Comparison of ENCODE assay signal across 32 cellular contexts in genomic region chr19:16623576-16623975, GRCh38. TPM values are rescaled to one million over a fixed set of nuclear protein-coding genes. Genes with fewer than 3 reads are reported as not detected.
DNase-seq lines count a peak whose midpoint lies in the region; ATAC-seq and TF ChIP-seq lines count a peak whose summit lies in the region.
"Had no signal": no experiment of that assay in that cellular context is flagged by ENCODE, and none has a peak within 500 bp of the region (broad histone marks: within the 10 kb centered on the region; RNA-seq: fewer than 3 reads in every experiment).

No MANE protein-coding gene starts in this region.

- TF ChIP-seq CTCF in type B pancreatic cell (conservative IDR thresholded peaks at IDR 0.05) (no peak), heart right ventricle (IDR thresholded peaks at IDR 0.05) (no peak)

- no peak overlapping the region for H3K4me3 Mint-ChIP-seq in T-helper 1 cell treated with Interleukin-12 subunit alpha and Interleukin-12 subunit beta and Interleukin-4 antibody, amounts not matched to agents 30 μg/mL and 1 μg/mL, for 36 hours
- H3K4me3 Mint-ChIP-seq in activated T-helper 17 cell treated with anti-CD3 and anti-CD28 coated beads, Interleukin-2, amount 50 U/mL, for 72 hours, result no peak overlapping the region
- no peak overlapping the region for H3K4me3 Mint-ChIP-seq in type B pancreatic cell
- H3K4me3 Mint-ChIP-seq in naive thymus-derived CD4-positive, alpha-beta T cell, result no peak overlapping the region
- H3K4me3 Mint-ChIP-seq: activated naive CD8-positive, alpha-beta T cell treated with anti-CD3 and anti-CD28 coated beads, Interleukin-2, amount 10 ng/mL, durations not matched to agents 7 days and 5 days; nephron; stimulated activated effector memory CD8-positive, alpha-beta T cell treated with anti-CD3 and anti-CD28 coated beads, Interleukin-12 subunit alpha, Interleukin-12 subunit beta, amount 100 ng/mL, for 72 hours had no signal

- CTCF ChIA-PET in naive thymus-derived CD4-positive, alpha-beta T cell (lab: Charles Lee), result no interaction called here

- H2AFZ ChIP-seq in Karpas-422 (ENCODE audit: low read length), result no peak overlapping the region

- H3K27ac Mint-ChIP-seq in T-helper 1 cell treated with Interleukin-12 subunit alpha and Interleukin-12 subunit beta and Interleukin-4 antibody, amounts not matched to agents 30 μg/mL and 1 μg/mL, for 36 hours, result peak overlapping the region; percentile 36
- H3K27ac Mint-ChIP-seq in activated T-helper 17 cell treated with anti-CD3 and anti-CD28 coated beads, Interleukin-2, amount 50 U/mL, for 72 hours, result peak overlapping the region; percentile 17
- H3K27ac Mint-ChIP-seq in type B pancreatic cell, result peak overlapping the region; percentile 32
- H3K27ac Mint-ChIP-seq in naive thymus-derived CD4-positive, alpha-beta T cell, result peak overlapping the region in 2 of 9 donors; percentile 49 to 70
- H3K27ac Mint-ChIP-seq: activated naive CD8-positive, alpha-beta T cell treated with anti-CD3 and anti-CD28 coated beads, Interleukin-2, amount 10 ng/mL, durations not matched to agents 7 days and 5 days; nephron had no signal

- peaks cover 69% of the 10 kb centered on the region for H4K20me1 ChIP-seq in Karpas-422 (ENCODE audit: insufficient read depth, low read depth, low read length)

- H3K9me3 ChIP-seq in Karpas-422 (ENCODE audit: low read length), result no peaks in the 10 kb centered on the region
- no peaks in the 10 kb centered on the region for H3K9me3 ChIP-seq in naive thymus-derived CD4-positive, alpha-beta T cell (ENCODE audit: control insufficient read depth in 2 of 3, low read length in 3 of 3)
- no peaks in the 10 kb centered on the region for H3K9me3 ChIP-seq in heart right ventricle
- H3K9me3 ChIP-seq: colonic mucosa, ovary had no signal

- no peak for DNase-seq in T-helper 1 cell
- peak; percentile 81 for DNase-seq in Karpas-422
- no peak for DNase-seq in type B pancreatic cell (ENCODE audit: extremely low spot score, unreplicated experiment)
- DNase-seq in naive thymus-derived CD4-positive, alpha-beta T cell, result no peak
- no peak for DNase-seq in heart right ventricle
- DNase-seq: activated CD4-positive, alpha-beta T cell treated with anti-CD3 and anti-CD28 coated beads for 4 hours; activated effector memory CD4-positive, alpha-beta T cell treated with anti-CD3 and anti-CD28 coated beads, Interleukin-2, amount 50 U/mL, for 16 hours; activated naive CD8-positive, alpha-beta T cell treated with anti-CD3 and anti-CD28 coated beads, Interleukin-2, amount 10 ng/mL, durations not matched to agents 7 days and 5 days; activated T-cell treated with anti-CD3 and anti-CD28 coated beads, Interleukin-2, amount 50 U/mL, for 1 hour; C1 segment of cervical spinal cord; Calu3; colonic mucosa; DND-41; effector CD8-positive, alpha-beta T cell; hippocampal formation; left cardiac atrium; mammary epithelial cell; NCI-H1092; NCI-H187; NCI-H2171; NCI-H510A; ovary; PC-3 had no signal

- peak overlapping the region; percentile 97 for H3K27ac ChIP-seq in Karpas-422 (ENCODE audit: low read length)
- H3K27ac ChIP-seq in naive thymus-derived CD4-positive, alpha-beta T cell (ENCODE audit: low read depth, low read length), result no peak overlapping the region
- no peak overlapping the region for H3K27ac ChIP-seq in heart right ventricle
- H3K27ac ChIP-seq: 22Rv1, cardiac muscle cell, colonic mucosa, epithelial cell of prostate, ovary, SK-N-MC had no signal

- peak overlapping the region; percentile 87 for H3K4me2 ChIP-seq in Karpas-422 (ENCODE audit: low read depth, low read length, poor library complexity, severe bottlenecking)

- POLR2A ChIA-PET in naive thymus-derived CD4-positive, alpha-beta T cell (lab: Charles Lee), result no interaction called here

- H3K9me3 Mint-ChIP-seq in T-helper 1 cell treated with Interleukin-12 subunit alpha and Interleukin-12 subunit beta and Interleukin-4 antibody, amounts not matched to agents 30 μg/mL and 1 μg/mL, for 36 hours, result no peaks in the 10 kb centered on the region
- H3K9me3 Mint-ChIP-seq in activated T-helper 17 cell treated with anti-CD3 and anti-CD28 coated beads, Interleukin-2, amount 50 U/mL, for 72 hours, result no peaks in the 10 kb centered on the region
- no peaks in the 10 kb centered on the region for H3K9me3 Mint-ChIP-seq in type B pancreatic cell
- no peaks in the 10 kb centered on the region for H3K9me3 Mint-ChIP-seq in naive thymus-derived CD4-positive, alpha-beta T cell
- H3K9me3 Mint-ChIP-seq: activated naive CD8-positive, alpha-beta T cell treated with anti-CD3 and anti-CD28 coated beads, Interleukin-2, amount 10 ng/mL, durations not matched to agents 7 days and 5 days; nephron; stimulated activated effector memory CD8-positive, alpha-beta T cell treated with anti-CD3 and anti-CD28 coated beads, Interleukin-12 subunit alpha, Interleukin-12 subunit beta, amount 100 ng/mL, for 72 hours had no signal

- no peaks in the 10 kb centered on the region for H3K9me2 ChIP-seq in Karpas-422 (replicated peaks; ENCODE audit: insufficient read depth, low read length)

- H3K4me1 Mint-ChIP-seq in T-helper 1 cell treated with Interleukin-12 subunit alpha and Interleukin-12 subunit beta and Interleukin-4 antibody, amounts not matched to agents 30 μg/mL and 1 μg/mL, for 36 hours (ENCODE audit: low read depth), result peaks cover 42% of the 10 kb centered on the region
- peaks cover 41% of the 10 kb centered on the region for H3K4me1 Mint-ChIP-seq in activated T-helper 17 cell treated with anti-CD3 and anti-CD28 coated beads, Interleukin-2, amount 50 U/mL, for 72 hours
- H3K4me1 Mint-ChIP-seq in type B pancreatic cell (ENCODE audit: unreplicated experiment), result peaks cover 46% of the 10 kb centered on the region
- H3K4me1 Mint-ChIP-seq in naive thymus-derived CD4-positive, alpha-beta T cell, result peaks cover 43 to 81% (median 67%) of the 10 kb centered on the region in 7 donors

- H3K36me3 ChIP-seq in Karpas-422 (ENCODE audit: insufficient read depth, low read length) (peaks cover 20% of the 10 kb centered on the region), heart right ventricle (peaks cover 0 to 28% (median 0%) of the 10 kb centered on the region in 9 donors)
- peaks cover 0 to 23% (median 0%) of the 10 kb centered on the region in 3 experiments for H3K36me3 ChIP-seq in naive thymus-derived CD4-positive, alpha-beta T cell (ENCODE audit: control insufficient read depth in 2 of 3, insufficient read depth in 3 of 3, low read length in 3 of 3)
- H3K36me3 ChIP-seq: cardiac muscle cell, ovary had no signal

- WGBS in heart right ventricle, 2 donors, result 73 to 74% methylated on average over 6 of the region's 6 CpGs

- intact Hi-C loops in naive thymus-derived CD4-positive, alpha-beta T cell (cut with micrococcal nuclease), result no loop called here
- intact Hi-C loops in heart right ventricle (cut with DNase I), result loop anchor here in 6 of 10 donors (5.0 to 10.0 kb wide), 2 partner anchors 49 to 51 kb away; partner anchors contain the start of gene SLC35E1 (in 6 of the 6)

- peak overlapping the region; percentile 8; the same call in 1 of the 2 replicates for H3K4me3 ChIP-seq in Karpas-422 (ENCODE audit: low read length)
- H3K4me3 ChIP-seq in naive thymus-derived CD4-positive, alpha-beta T cell (ENCODE audit: low read length), result no peak overlapping the region
- H3K4me3 ChIP-seq in heart right ventricle, result no peak overlapping the region
- H3K4me3 ChIP-seq: cardiac muscle cell, colonic mucosa, ovary, SK-N-MC had no signal

- peaks cover 18% of the 10 kb centered on the region for H3K36me3 Mint-ChIP-seq in T-helper 1 cell treated with Interleukin-12 subunit alpha and Interleukin-12 subunit beta and Interleukin-4 antibody, amounts not matched to agents 30 μg/mL and 1 μg/mL, for 36 hours (ENCODE audit: low read depth)
- peaks cover 46% of the 10 kb centered on the region for H3K36me3 Mint-ChIP-seq in activated T-helper 17 cell treated with anti-CD3 and anti-CD28 coated beads, Interleukin-2, amount 50 U/mL, for 72 hours (ENCODE audit: low read depth)
- no peaks in the 10 kb centered on the region for H3K36me3 Mint-ChIP-seq in type B pancreatic cell
- peaks cover 0 to 9% (median 5%) of the 10 kb centered on the region in 5 donors for H3K36me3 Mint-ChIP-seq in naive thymus-derived CD4-positive, alpha-beta T cell

- H3K27me3 ChIP-seq in Karpas-422 (ENCODE audit: low read length) (no peaks in the 10 kb centered on the region), heart right ventricle (no peaks in the 10 kb centered on the region)
- no peaks in the 10 kb centered on the region for H3K27me3 ChIP-seq in naive thymus-derived CD4-positive, alpha-beta T cell (ENCODE audit: control insufficient read depth in 2 of 2, insufficient read depth in 2 of 2, low read length in 2 of 2)
- H3K27me3 ChIP-seq: cardiac muscle cell, colonic mucosa, ovary had no signal

- peaks cover 94% of the 10 kb centered on the region for H3K79me2 ChIP-seq in Karpas-422 (ENCODE audit: low read length)

- H3K9ac ChIP-seq in Karpas-422 (ENCODE audit: low read length), result peak overlapping the region; percentile 73

- H3K4me1 ChIP-seq in Karpas-422 (ENCODE audit: low read length) (peaks cover 81% of the 10 kb centered on the region), heart right ventricle (peaks cover 11 to 83% (median 69%) of the 10 kb centered on the region in 9 donors)
- peaks cover 12% of the 10 kb centered on the region in 2 donors for H3K4me1 ChIP-seq in naive thymus-derived CD4-positive, alpha-beta T cell (ENCODE audit: control insufficient read depth in 2 of 2, insufficient read depth in 2 of 2, low read length in 2 of 2)
- H3K4me1 ChIP-seq: colonic mucosa had no signal

- no peaks in the 10 kb centered on the region for H3K27me3 Mint-ChIP-seq in T-helper 1 cell treated with Interleukin-12 subunit alpha and Interleukin-12 subunit beta and Interleukin-4 antibody, amounts not matched to agents 30 μg/mL and 1 μg/mL, for 36 hours (ENCODE audit: low read depth)
- no peaks in the 10 kb centered on the region for H3K27me3 Mint-ChIP-seq in activated T-helper 17 cell treated with anti-CD3 and anti-CD28 coated beads, Interleukin-2, amount 50 U/mL, for 72 hours
- no peaks in the 10 kb centered on the region for H3K27me3 Mint-ChIP-seq in type B pancreatic cell
- peaks cover 0 to 1% (median 0%) of the 10 kb centered on the region in 5 donors for H3K27me3 Mint-ChIP-seq in naive thymus-derived CD4-positive, alpha-beta T cell
- H3K27me3 Mint-ChIP-seq: activated naive CD8-positive, alpha-beta T cell treated with anti-CD3 and anti-CD28 coated beads, Interleukin-2, amount 10 ng/mL, durations not matched to agents 7 days and 5 days had no signal

- no peak for ATAC-seq in activated T-helper 17 cell treated with anti-CD3 and anti-CD28 coated beads, Interleukin-2, amount 50 U/mL, for 72 hours (replicated peaks)
- no peak for ATAC-seq in naive thymus-derived CD4-positive, alpha-beta T cell
- no peak for ATAC-seq in heart right ventricle
- no peak for ATAC-seq in GM18907 (IDR thresholded peaks at IDR 0.05; ENCODE audit: unreplicated experiment)
- ATAC-seq: left cardiac atrium; PC-3; stimulated activated effector memory CD8-positive, alpha-beta T cell treated with anti-CD3 and anti-CD28 coated beads, Interleukin-12 subunit alpha, Interleukin-12 subunit beta, amount 100 ng/mL, for 72 hours had no signal

RNA-seq across cellular contexts. Expression of gene MED26, which starts 4.4 kb away (rescaled TPM):
- 15.0 and 23.7 TPM in 2 replicates for total RNA-seq in Karpas-422 (2014; rRNA removed; shearing (Covaris generic); ENCODE audit: low replicate concordance)
- total RNA-seq in activated T-helper 17 cell treated with anti-CD3 and anti-CD28 coated beads, Interleukin-2, amount 50 U/mL, for 72 hours, result 10 to 100 TPM; 19.3 to 23.6 TPM
- total RNA-seq in type B pancreatic cell (ENCODE audit: low replicate concordance), result 12.5 and 12.8 TPM in 2 replicates
- total RNA-seq in naive thymus-derived CD4-positive, alpha-beta T cell, result 10 to 100 TPM; 14.2 to 34.3 (median 17.4) TPM
- 1 to 10 TPM; 3.3 to 5.3 TPM for polyA plus RNA-seq in naive thymus-derived CD4-positive, alpha-beta T cell
- total RNA-seq in heart right ventricle, result 1 to 10 TPM; 3.3 to 6.9 (median 4.6) TPM
- polyA plus RNA-seq in heart right ventricle, result 1 to 10 TPM; 3.8 to 5.1 TPM

RNA-seq across cellular contexts. Expression of gene SMIM7, which starts 36.4 kb away (rescaled TPM):
- total RNA-seq in Karpas-422 (2014; rRNA removed; shearing (Covaris generic); ENCODE audit: low replicate concordance), result 59.8 and 62.0 TPM in 2 replicates
- total RNA-seq in activated T-helper 17 cell treated with anti-CD3 and anti-CD28 coated beads, Interleukin-2, amount 50 U/mL, for 72 hours, result 10 to 100 TPM; 52.9 to 53.6 TPM
- total RNA-seq in type B pancreatic cell (ENCODE audit: low replicate concordance), result 63.6 and 72.1 TPM in 2 replicates
- 100 to 1,000 TPM in 2 of 5 experiments, 10 to 100 TPM in 3; 56.9 to 108 (median 78.5) TPM for total RNA-seq in naive thymus-derived CD4-positive, alpha-beta T cell
- polyA plus RNA-seq in naive thymus-derived CD4-positive, alpha-beta T cell, result 10 to 100 TPM; 65.1 to 81.9 TPM
- 10 to 100 TPM; 32.0 to 43.2 (median 37.4) TPM for total RNA-seq in heart right ventricle
- 10 to 100 TPM; 41.8 to 68.1 TPM for polyA plus RNA-seq in heart right ventricle

RNA-seq across cellular contexts. Expression of gene TMEM38A, which starts 37.4 kb away (rescaled TPM):
- 12.9 and 21.2 TPM in 2 replicates for total RNA-seq in Karpas-422 (2014; rRNA removed; shearing (Covaris generic); ENCODE audit: low replicate concordance)
- total RNA-seq in activated T-helper 17 cell treated with anti-CD3 and anti-CD28 coated beads, Interleukin-2, amount 50 U/mL, for 72 hours, result under 1 TPM; 0.74 to 0.76 TPM
- total RNA-seq in type B pancreatic cell (ENCODE audit: low replicate concordance), result 7.6 and 8.0 TPM in 2 replicates
- 1 to 10 TPM in 1 of 5 experiments, under 1 TPM in 4; 0.53 to 1.4 (median 0.76) TPM for total RNA-seq in naive thymus-derived CD4-positive, alpha-beta T cell
- under 1 TPM; 0.27 to 0.36 TPM for polyA plus RNA-seq in naive thymus-derived CD4-positive, alpha-beta T cell
- 10 to 100 TPM; 17.2 to 41.4 (median 30.0) TPM for total RNA-seq in heart right ventricle
- 10 to 100 TPM; 18.5 to 29.6 TPM for polyA plus RNA-seq in heart right ventricle

RNA-seq across cellular contexts. Expression of gene SLC35E1, which starts 51.4 kb away (rescaled TPM):
- total RNA-seq in Karpas-422 (2014; rRNA removed; shearing (Covaris generic); ENCODE audit: low replicate concordance), result 33.5 and 39.4 TPM in 2 replicates
- 100 to 1,000 TPM in 1 of 2 donors, 10 to 100 TPM in 1; 71.8 to 117 TPM for total RNA-seq in activated T-helper 17 cell treated with anti-CD3 and anti-CD28 coated beads, Interleukin-2, amount 50 U/mL, for 72 hours
- total RNA-seq in type B pancreatic cell (ENCODE audit: low replicate concordance) (44.5 and 52.7 TPM in 2 replicates), heart right ventricle (10 to 100 TPM; 20.8 to 29.0 (median 23.6) TPM)
- total RNA-seq in naive thymus-derived CD4-positive, alpha-beta T cell, result 10 to 100 TPM; 33.0 to 67.3 (median 58.7) TPM
- polyA plus RNA-seq in naive thymus-derived CD4-positive, alpha-beta T cell, result 10 to 100 TPM; 13.3 to 25.0 TPM
- polyA plus RNA-seq in heart right ventricle, result 10 to 100 TPM; 22.9 to 25.6 TPM

Comparison
In these comparisons a context has a peak if more than half of its experiments do, and no peak if none do; other contexts are left out.
1. intact Hi-C loops: an anchor here in heart right ventricle (5.0 to 10.0 kb wide); none called in naive thymus-derived CD4-positive, alpha-beta T cell.